26 cellular contexts compared by ENCODE assay signal in genomic region chr18:77940566-77940965, GRCh38.
"Had no signal": no experiment of that assay in that cellular context is flagged by ENCODE, and none has a peak within 500 bp of the region (broad histone marks: within the 10 kb centered on the region; RNA-seq: fewer than 3 reads in every experiment).

No MANE protein-coding gene starts in this region.

- H3K9me3 ChIP-seq: neutrophil, pancreas, prostate gland, right atrium auricular region, right lobe of liver, sigmoid colon, thoracic aorta, thyroid gland, tibial nerve, upper lobe of left lung, vagina had no signal

- H3K4me1 ChIP-seq: neural progenitor cell, pancreas, prostate gland, right atrium auricular region, right lobe of liver, sigmoid colon, stomach, thyroid gland, tibial nerve, upper lobe of left lung, vagina had no signal

- H3K27ac ChIP-seq: neural progenitor cell, neutrophil, pancreas, prostate gland, right atrium auricular region, right lobe of liver, sigmoid colon, stomach, thoracic aorta, thyroid gland, tibial nerve, upper lobe of left lung, vagina had no signal

- H3K4me3 ChIP-seq: neural progenitor cell, pancreas, prostate gland, right atrium auricular region, right lobe of liver, sigmoid colon, stomach, thoracic aorta, thyroid gland, tibial nerve, upper lobe of left lung, vagina had no signal

- H2AFZ ChIP-seq: neural progenitor cell had no signal

- DNase-seq: naive thymus-derived CD4-positive, alpha-beta T cell; natural killer cell; nucleus accumbens; pancreas; retina; right lobe of liver; sigmoid colon; small intestine; stimulated activated CD4-positive, alpha-beta T cell treated with anti-CD3 and anti-CD28 coated beads, Interleukin-15, amount 100 ng/mL, for 24 hours; stimulated activated CD4-positive, alpha-beta T cell treated with anti-CD3 and anti-CD28 coated beads, Interleukin-2, amount 100 ng/mL, for 24 hours; stimulated activated CD4-positive, alpha-beta T cell treated with anti-CD3 and anti-CD28 coated beads, Interleukin-2, amount 100 ng/mL, for 48 hours; stimulated activated CD4-positive, alpha-beta T cell treated with anti-CD3 and anti-CD28 coated beads, Interleukin-4, amount 100 ng/mL, for 24 hours; stimulated activated naive B cell treated with anti-CD40 and anti-IgM and Interleukin-4, amounts not matched to agents 10 μg/mL and 1 μg/mL and 100 μg/mL, for 72 hours; stimulated activated naive CD4-positive, alpha-beta T cell treated with Interleukin-2 at 50 U/mL for 16 hours; stomach; thyroid gland; trophoblast cell had no signal

- H3K36me3 ChIP-seq: neural progenitor cell, neutrophil, pancreas, prostate gland, right atrium auricular region, right lobe of liver, sigmoid colon, stomach, thoracic aorta, thyroid gland, tibial nerve, upper lobe of left lung, vagina had no signal

- H3K9ac ChIP-seq: neural progenitor cell had no signal

- H3K4me2 ChIP-seq: neural progenitor cell had no signal

- H3K27me3 ChIP-seq: neural progenitor cell, neutrophil, right atrium auricular region, right lobe of liver, sigmoid colon, thyroid gland, tibial nerve, upper lobe of left lung, vagina had no signal

- FAIRE-seq: pancreas, small intestine, urothelium cell line had no signal
